In genomic region chr2:23394700-23395099, GRCh38 we compare ENCODE assay signal across 17 cellular contexts. TPM values are rescaled to one million over a fixed set of nuclear protein-coding genes. Genes with fewer than 3 reads are reported as not detected.
DNase-seq lines count a peak whose midpoint lies in the region; ATAC-seq and TF ChIP-seq lines count a peak whose summit lies in the region.
"Had no signal": no experiment of that assay in that cellular context is flagged by ENCODE, and none has a peak within 500 bp of the region (broad histone marks: within the 10 kb centered on the region; RNA-seq: fewer than 3 reads in every experiment).

No MANE protein-coding gene starts in this region.

- H3K4me3 Mint-ChIP-seq in WTC11: no peak overlapping the region
- peak overlapping the region in 7 of 10 donors; percentile 41 to 65 (median 53) for H3K4me3 Mint-ChIP-seq in naive thymus-derived CD4-positive, alpha-beta T cell
- no peak overlapping the region for H3K4me3 Mint-ChIP-seq in activated naive CD8-positive, alpha-beta T cell treated with anti-CD3 and anti-CD28 coated beads for 36 hours
- H3K4me3 Mint-ChIP-seq: CD8-positive, alpha-beta T cell; GM23338 had no signal

- H3K36me3 ChIP-seq in naive thymus-derived CD4-positive, alpha-beta T cell (ENCODE audit: control insufficient read depth in 2 of 3, insufficient read depth in 3 of 3, low read length in 3 of 3): no peaks in the 10 kb centered on the region
- H3K36me3 ChIP-seq: BLaER1 had no signal

- intact Hi-C loops in naive thymus-derived CD4-positive, alpha-beta T cell (cut with micrococcal nuclease): no loop called here

- no peaks in the 10 kb centered on the region for H3K27me3 ChIP-seq in naive thymus-derived CD4-positive, alpha-beta T cell (ENCODE audit: control insufficient read depth in 2 of 2, insufficient read depth in 2 of 2, low read length in 2 of 2)

- no peak overlapping the region for H3K27ac ChIP-seq in naive thymus-derived CD4-positive, alpha-beta T cell (ENCODE audit: low read depth, low read length)
- H3K27ac ChIP-seq: BLaER1 had no signal

- peak; percentile 12 for DNase-seq in activated CD8-positive, alpha-beta memory T cell treated with anti-CD3 and anti-CD28 coated beads, Interleukin-2, amount 50 U/mL, for 48 hours
- DNase-seq in activated CD8-positive, alpha-beta memory T cell treated with anti-CD3 and anti-CD28 coated beads for 24 hours: no peak
- peak; percentile 76 for DNase-seq in Jurkat, Clone E6-1 (ENCODE audit: low read depth, low spot score)
- no peak for DNase-seq in WTC11 (ENCODE audit: low spot score)
- peak in 3 of 9 donors; percentile 25 to 35 (median 25) for DNase-seq in naive thymus-derived CD4-positive, alpha-beta T cell
- no peak for DNase-seq in activated naive CD8-positive, alpha-beta T cell treated with anti-CD3 and anti-CD28 coated beads for 36 hours
- no peak for DNase-seq in NCI-H2227 treated with DMSO at 0.1 percent for 48 hours (lab: John Stamatoyannopoulos, UW)
- DNase-seq: 8988T; CD8-positive, alpha-beta T cell; DMS79; GF-D8; HCEC 1CT; IMR-90 had no signal

- TF ChIP-seq CTCF in WTC11 (IDR thresholded peaks at IDR 0.05): no peak

- H3K4me1 ChIP-seq in naive thymus-derived CD4-positive, alpha-beta T cell (ENCODE audit: control insufficient read depth in 2 of 2, insufficient read depth in 2 of 2, low read length in 2 of 2): peaks cover 0 to 27% of the 10 kb centered on the region in 2 donors
- H3K4me1 ChIP-seq: BLaER1 had no signal

- 0 out of 2 replicates have a peak overlapping the region, but pooled peaks have one; percentile 16 for H3K27ac Mint-ChIP-seq in WTC11
- peak overlapping the region in 2 of 9 donors; percentile 11 to 32 for H3K27ac Mint-ChIP-seq in naive thymus-derived CD4-positive, alpha-beta T cell
- no peak overlapping the region for H3K27ac Mint-ChIP-seq in activated naive CD8-positive, alpha-beta T cell treated with anti-CD3 and anti-CD28 coated beads for 36 hours
- H3K27ac Mint-ChIP-seq: CD14-positive monocyte; CD8-positive, alpha-beta T cell; GM23338 had no signal

- CTCF ChIA-PET in WTC11 (lab: Charles Lee): no interaction called here
- CTCF ChIA-PET in naive thymus-derived CD4-positive, alpha-beta T cell (lab: Charles Lee): no interaction called here

- ATAC-seq in WTC11 (no peak), HG02571 (IDR thresholded peaks at IDR 0.05; ENCODE audit: unreplicated experiment) (no peak)
- no peak for ATAC-seq in naive thymus-derived CD4-positive, alpha-beta T cell
- ATAC-seq: CD8-positive, alpha-beta T cell; GM23338 had no signal

- peaks cover 50% of the 10 kb centered on the region for H3K4me1 Mint-ChIP-seq in WTC11
- peaks cover 15 to 50% (median 45%) of the 10 kb centered on the region in 7 donors for H3K4me1 Mint-ChIP-seq in naive thymus-derived CD4-positive, alpha-beta T cell
- peaks cover 15% of the 10 kb centered on the region for H3K4me1 Mint-ChIP-seq in activated naive CD8-positive, alpha-beta T cell treated with anti-CD3 and anti-CD28 coated beads for 36 hours

- POLR2A ChIA-PET in WTC11 (lab: Charles Lee): no interaction called here
- POLR2A ChIA-PET in naive thymus-derived CD4-positive, alpha-beta T cell (lab: Charles Lee): interaction anchor here (0.9 to 1.5 kb wide), 3 partner anchors 10 to 137 kb away, joined by 3 to 4 read pairs (median 3); partner anchors contain the start of gene KLHL29

- H3K9me3 Mint-ChIP-seq in WTC11: no peaks in the 10 kb centered on the region
- H3K9me3 Mint-ChIP-seq in naive thymus-derived CD4-positive, alpha-beta T cell: no peaks in the 10 kb centered on the region
- no peaks in the 10 kb centered on the region for H3K9me3 Mint-ChIP-seq in activated naive CD8-positive, alpha-beta T cell treated with anti-CD3 and anti-CD28 coated beads for 36 hours
- H3K9me3 Mint-ChIP-seq: CD8-positive, alpha-beta T cell; GM23338 had no signal

- H3K36me3 Mint-ChIP-seq in WTC11: no peaks in the 10 kb centered on the region
- no peaks in the 10 kb centered on the region for H3K36me3 Mint-ChIP-seq in naive thymus-derived CD4-positive, alpha-beta T cell
- H3K36me3 Mint-ChIP-seq in activated naive CD8-positive, alpha-beta T cell treated with anti-CD3 and anti-CD28 coated beads for 36 hours: no peaks in the 10 kb centered on the region
- H3K36me3 Mint-ChIP-seq: CD14-positive monocyte; CD8-positive, alpha-beta T cell had no signal

- no peak overlapping the region for H3K4me3 ChIP-seq in Jurkat, Clone E6-1 (ENCODE audit: low read length)
- H3K4me3 ChIP-seq in naive thymus-derived CD4-positive, alpha-beta T cell (ENCODE audit: low read length): no peak overlapping the region
- H3K4me3 ChIP-seq: BLaER1, GM23338 had no signal

- H3K9me3 ChIP-seq in naive thymus-derived CD4-positive, alpha-beta T cell (ENCODE audit: control insufficient read depth in 2 of 3, low read length in 3 of 3): no peaks in the 10 kb centered on the region
- H3K9me3 ChIP-seq: BLaER1 had no signal

- H3K27me3 Mint-ChIP-seq in WTC11 (ENCODE audit: low read depth): no peaks in the 10 kb centered on the region
- peaks cover 11 to 48% (median 21%) of the 10 kb centered on the region in 5 donors for H3K27me3 Mint-ChIP-seq in naive thymus-derived CD4-positive, alpha-beta T cell
- H3K27me3 Mint-ChIP-seq in activated naive CD8-positive, alpha-beta T cell treated with anti-CD3 and anti-CD28 coated beads for 36 hours: peaks cover 50% of the 10 kb centered on the region

TF ChIP-seq in WTC11, 78 proteins besides CTCF, POLR2A, EP300 and RAD21:
- TF ChIP-seq, protein P1, sequence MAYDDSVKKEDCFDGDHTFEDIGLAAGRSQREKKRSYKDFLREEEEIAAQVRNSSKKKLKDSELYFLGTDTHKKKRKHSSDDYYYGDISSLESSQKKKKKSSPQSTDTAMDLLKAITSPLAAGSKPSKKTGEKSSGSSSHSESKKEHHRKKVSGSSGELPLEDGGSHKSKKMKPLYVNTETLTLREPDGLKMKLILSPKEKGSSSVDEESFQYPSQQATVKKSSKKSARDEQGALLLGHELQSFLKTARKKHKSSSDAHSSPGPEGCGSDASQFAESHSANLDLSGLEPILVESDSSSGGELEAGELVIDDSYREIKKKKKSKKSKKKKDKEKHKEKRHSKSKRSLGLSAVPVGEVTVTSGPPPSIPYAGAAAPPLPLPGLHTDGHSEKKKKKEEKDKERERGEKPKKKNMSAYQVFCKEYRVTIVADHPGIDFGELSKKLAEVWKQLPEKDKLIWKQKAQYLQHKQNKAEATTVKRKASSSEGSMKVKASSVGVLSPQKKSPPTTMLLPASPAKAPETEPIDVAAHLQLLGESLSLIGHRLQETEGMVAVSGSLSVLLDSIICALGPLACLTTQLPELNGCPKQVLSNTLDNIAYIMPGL (CRISPR knock-in tag; IDR thresholded peaks at IDR 0.05): no peak
- TF ChIP-seq ERG (CRISPR knock-in tag; IDR thresholded peaks at IDR 0.05) (no peak), ATF1 (CRISPR knock-in tag; IDR thresholded peaks at IDR 0.05) (no peak), CREM (CRISPR knock-in tag; IDR thresholded peaks at IDR 0.05) (no peak), CDX4 (CRISPR knock-in tag; IDR thresholded peaks at IDR 0.05; ENCODE audit: borderline replicate concordance) (no peak), FOXJ3 (CRISPR knock-in tag; IDR thresholded peaks at IDR 0.05; ENCODE audit: borderline replicate concordance) (no peak), GTF2I (CRISPR knock-in tag; conservative IDR thresholded peaks at IDR 0.05) (no peak), ZNF423 (CRISPR knock-in tag; IDR thresholded peaks at IDR 0.05) (no peak), SOX15 (CRISPR knock-in tag; IDR thresholded peaks at IDR 0.05) (no peak)
- TF ChIP-seq, protein P2, sequence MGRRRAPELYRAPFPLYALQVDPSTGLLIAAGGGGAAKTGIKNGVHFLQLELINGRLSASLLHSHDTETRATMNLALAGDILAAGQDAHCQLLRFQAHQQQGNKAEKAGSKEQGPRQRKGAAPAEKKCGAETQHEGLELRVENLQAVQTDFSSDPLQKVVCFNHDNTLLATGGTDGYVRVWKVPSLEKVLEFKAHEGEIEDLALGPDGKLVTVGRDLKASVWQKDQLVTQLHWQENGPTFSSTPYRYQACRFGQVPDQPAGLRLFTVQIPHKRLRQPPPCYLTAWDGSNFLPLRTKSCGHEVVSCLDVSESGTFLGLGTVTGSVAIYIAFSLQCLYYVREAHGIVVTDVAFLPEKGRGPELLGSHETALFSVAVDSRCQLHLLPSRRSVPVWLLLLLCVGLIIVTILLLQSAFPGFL (CRISPR knock-in tag; IDR thresholded peaks at IDR 0.05; ENCODE audit: borderline replicate concordance): no peak
- TF ChIP-seq, protein P3, sequence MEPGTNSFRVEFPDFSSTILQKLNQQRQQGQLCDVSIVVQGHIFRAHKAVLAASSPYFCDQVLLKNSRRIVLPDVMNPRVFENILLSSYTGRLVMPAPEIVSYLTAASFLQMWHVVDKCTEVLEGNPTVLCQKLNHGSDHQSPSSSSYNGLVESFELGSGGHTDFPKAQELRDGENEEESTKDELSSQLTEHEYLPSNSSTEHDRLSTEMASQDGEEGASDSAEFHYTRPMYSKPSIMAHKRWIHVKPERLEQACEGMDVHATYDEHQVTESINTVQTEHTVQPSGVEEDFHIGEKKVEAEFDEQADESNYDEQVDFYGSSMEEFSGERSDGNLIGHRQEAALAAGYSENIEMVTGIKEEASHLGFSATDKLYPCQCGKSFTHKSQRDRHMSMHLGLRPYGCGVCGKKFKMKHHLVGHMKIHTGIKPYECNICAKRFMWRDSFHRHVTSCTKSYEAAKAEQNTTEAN (CRISPR knock-in tag; IDR thresholded peaks at IDR 0.05): no peak

RNA-seq across cellular contexts. Expression of gene KLHL29, which starts 9.7 kb away (rescaled TPM):
- polyA plus RNA-seq in Jurkat, Clone E6-1 (2012; ENCODE audit: insufficient read depth, insufficient read length): 3.5 TPM
- total RNA-seq in WTC11 (2021): 6.8 to 7.3 TPM (median 7.1 TPM) in 3 replicates
- total RNA-seq in naive thymus-derived CD4-positive, alpha-beta T cell: 1 to 10 TPM; 5.4 to 6.5 (median 6.2) TPM
- polyA plus RNA-seq in naive thymus-derived CD4-positive, alpha-beta T cell: under 1 TPM; 0.59 to 0.71 TPM
- 1 to 10 TPM; 1.2 to 1.5 TPM for total RNA-seq in activated naive CD8-positive, alpha-beta T cell treated with anti-CD3 and anti-CD28 coated beads for 36 hours
- polyA plus RNA-seq: CD14-positive monocyte had no signal

Comparison
In these comparisons a context has a peak if more than half of its experiments do, and no peak if none do; other contexts are left out.
1. DNase-seq: peak in activated CD8-positive, alpha-beta memory T cell treated with anti-CD3 and anti-CD28 coated beads, Interleukin-2, amount 50 U/mL, for 48 hours (single experiment) and Jurkat, Clone E6-1 (single experiment); none in activated CD8-positive, alpha-beta memory T cell treated with anti-CD3 and anti-CD28 coated beads for 24 hours (single experiment), WTC11 (single experiment), activated naive CD8-positive, alpha-beta T cell treated with anti-CD3 and anti-CD28 coated beads for 36 hours (single experiment) and NCI-H2227 treated with DMSO at 0.1 percent for 48 hours (single experiment).
2. H3K4me3 Mint-ChIP-seq: peak in naive thymus-derived CD4-positive, alpha-beta T cell (7 of 10); none in WTC11 (single experiment) and activated naive CD8-positive, alpha-beta T cell treated with anti-CD3 and anti-CD28 coated beads for 36 hours (single experiment).